ENCODE assay signal across 8 cellular contexts in genomic region chr3:180913582-180914404, GRCh38. TPM values are rescaled to one million over a fixed set of nuclear protein-coding genes. Genes with fewer than 3 reads are reported as not detected.
A peak's percentile ranks its signal among the peaks of the same experiment; 100 is the strongest.
DNase-seq lines count a peak whose midpoint lies in the region; ATAC-seq, FAIRE-seq and TF ChIP-seq lines count a peak whose summit lies in the region.

No MANE protein-coding gene starts in this region.

- H3K36me3 ChIP-seq in OCI-LY3 (replicated peaks; ENCODE audit: low read depth, low read length) (peaks cover 24% of the 10 kb centered on the region), neutrophil (peaks cover 8% of the 10 kb centered on the region), small intestine (ENCODE audit: control insufficient read depth in 2 of 2, insufficient read depth in 2 of 2, low read length in 2 of 2) (no peaks in the 10 kb centered on the region)

- DNase-seq in GM12864 (ENCODE audit: low read depth) (no peak), epithelial cell of prostate (ENCODE audit: low read depth, low spot score) (no peak), left lobe of liver (ENCODE audit: low spot score) (no peak), small intestine (no peak)

- H3K27ac ChIP-seq in OCI-LY3 (ENCODE audit: low read length) (0 out of 2 replicates have a peak overlapping the region, but pooled peaks have one; percentile 80), epithelial cell of prostate (peak overlapping the region; percentile 67), neutrophil (peak overlapping the region; percentile 91), small intestine (ENCODE audit: low read depth in 1 of 2, low read length in 1 of 2) (no peak overlapping the region)

- H3K79me2 ChIP-seq in OCI-LY3 (ENCODE audit: low read length): peaks cover 69% of the 10 kb centered on the region

- H4K20me1 ChIP-seq in OCI-LY3 (ENCODE audit: insufficient read depth, low read length): peaks cover 54% of the 10 kb centered on the region

- no peaks in the 10 kb centered on the region for H3K27me3 ChIP-seq in OCI-LY3 (ENCODE audit: low read depth, low read length)
- H3K27me3 ChIP-seq in neutrophil: no peaks in the 10 kb centered on the region
- no peaks in the 10 kb centered on the region for H3K27me3 ChIP-seq in small intestine (ENCODE audit: control insufficient read depth in 2 of 2, insufficient read depth in 2 of 2, low read length in 2 of 2)

- H3K4me2 ChIP-seq in OCI-LY3 (ENCODE audit: low read length): peak overlapping the region; percentile 94

- no peaks in the 10 kb centered on the region for H3K9me3 ChIP-seq in OCI-LY3 (ENCODE audit: insufficient read depth, low read length)
- no peaks in the 10 kb centered on the region for H3K9me3 ChIP-seq in neutrophil
- no peaks in the 10 kb centered on the region for H3K9me3 ChIP-seq in small intestine (ENCODE audit: control insufficient read depth, low read depth)

- TF ChIP-seq CTCF in GM12864 (IDR thresholded peaks at IDR 0.05; ENCODE audit: low read depth, low read length, missing control alignments) (no peak), OCI-LY3 (IDR thresholded peaks at IDR 0.05; ENCODE audit: low read depth, low read length) (no peak), neutrophil (IDR thresholded peaks at IDR 0.05) (no peak)

- WGBS in small intestine, 3 donors: 10 to 16% (median 13%) methylated on average over 19 of the region's 19 CpGs

- H3K9ac ChIP-seq in OCI-LY3 (ENCODE audit: low read length): peak overlapping the region; percentile 91

- H3K4me1 ChIP-seq in OCI-LY3 (ENCODE audit: low read length) (peaks cover 24% of the 10 kb centered on the region), neutrophil (ENCODE audit: control insufficient read depth in 1 of 2, insufficient read depth in 1 of 2, low read depth in 1 of 2, low read length in 1 of 2) (peaks cover 24 to 33% of the 10 kb centered on the region in 2 experiments), small intestine (ENCODE audit: control insufficient read depth in 2 of 2, insufficient read depth in 1 of 2, low read depth in 1 of 2, low read length in 1 of 2) (peaks cover 2 to 3% of the 10 kb centered on the region in 2 donors)

- ATAC-seq in left lobe of liver (no peak), HG03097 (IDR thresholded peaks at IDR 0.05; ENCODE audit: low FRiP score, unreplicated experiment) (no peak), HG03520 (IDR thresholded peaks at IDR 0.05; ENCODE audit: unreplicated experiment) (no peak)

- H2AFZ ChIP-seq in OCI-LY3 (ENCODE audit: low read depth, low read length): no peak overlapping the region

- H3K4me3 ChIP-seq in GM12864 (ENCODE audit: low read depth, low read length) (peak overlapping the region; percentile 92), OCI-LY3 (ENCODE audit: low read length) (peak overlapping the region; percentile 98), neutrophil (ENCODE audit: low read depth in 1 of 2, low read length in 1 of 2) (peak overlapping the region; percentile 80 to 89), small intestine (ENCODE audit: low read depth in 1 of 2, low read length in 2 of 2) (peak overlapping the region in 1 of 2 donors; percentile 92)

- no peak for FAIRE-seq in small intestine (lab: Jason Lieb, UNC)

RNA-seq across cellular contexts. Expression of gene FXR1, which starts 1.3 kb away (rescaled TPM):
- 40.6 TPM for total RNA-seq in left lobe of liver
- 10 to 100 TPM; 42.7 to 55.4 (median 46.7) TPM for polyA plus RNA-seq in small intestine

Comparison
In these comparisons a context has a peak if more than half of its experiments do, and no peak if none do; other contexts are left out.
1. H3K27ac ChIP-seq: peak in OCI-LY3 (single experiment), epithelial cell of prostate (single experiment) and neutrophil (single experiment); none in small intestine (0 of 2).